1 cellular context compared by ENCODE assay signal in genomic region chr18:13726228-13726971, GRCh38.
TF ChIP-seq lines count a peak whose summit lies in the region.

A gene with protein sequence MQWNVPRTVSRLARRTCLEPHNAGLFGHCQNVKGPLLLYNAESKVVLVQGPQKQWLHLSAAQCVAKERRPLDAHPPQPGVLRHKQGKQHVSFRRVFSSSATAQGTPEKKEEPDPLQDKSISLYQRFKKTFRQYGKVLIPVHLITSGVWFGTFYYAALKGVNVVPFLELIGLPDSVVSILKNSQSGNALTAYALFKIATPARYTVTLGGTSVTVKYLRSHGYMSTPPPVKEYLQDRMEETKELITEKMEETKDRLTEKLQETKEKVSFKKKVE (minus strand): TSS chr18:13726558. CDS start chr18:13682077, 44,481 bp downstream.
Gene RNMT (plus strand): TSS chr18:13726673. CDS start chr18:13731518, 4,845 bp downstream.

TF ChIP-seq in WTC11, 78 proteins besides CTCF, POLR2A, EP300 and RAD21 (continued from another document):
- peak; percentile 62; the same call in 1 of the 2 replicates for TF ChIP-seq KAT7 (CRISPR knock-in tag; IDR thresholded peaks at IDR 0.05; ENCODE audit: borderline replicate concordance)
- TF ChIP-seq TEAD4 (CRISPR knock-in tag; IDR thresholded peaks at IDR 0.05), result peak; percentile 28; the same call in 1 of the 2 replicates
- peak; percentile 97 for TF ChIP-seq CREM (CRISPR knock-in tag; IDR thresholded peaks at IDR 0.05)
- peak; percentile 70; the same call in 1 of the 2 replicates for TF ChIP-seq SP1 (CRISPR knock-in tag; conservative IDR thresholded peaks at IDR 0.05)
- TF ChIP-seq TEAD1 (CRISPR knock-in tag; IDR thresholded peaks at IDR 0.05), result peak; percentile 94
- no peak for TF ChIP-seq PRRX2 (CRISPR knock-in tag; IDR thresholded peaks at IDR 0.05)
- no peak for TF ChIP-seq ATF3 (CRISPR knock-in tag; conservative IDR thresholded peaks at IDR 0.05)
